Comparison of ENCODE assay signal across 8 cellular contexts in the genomic region with DNA sequence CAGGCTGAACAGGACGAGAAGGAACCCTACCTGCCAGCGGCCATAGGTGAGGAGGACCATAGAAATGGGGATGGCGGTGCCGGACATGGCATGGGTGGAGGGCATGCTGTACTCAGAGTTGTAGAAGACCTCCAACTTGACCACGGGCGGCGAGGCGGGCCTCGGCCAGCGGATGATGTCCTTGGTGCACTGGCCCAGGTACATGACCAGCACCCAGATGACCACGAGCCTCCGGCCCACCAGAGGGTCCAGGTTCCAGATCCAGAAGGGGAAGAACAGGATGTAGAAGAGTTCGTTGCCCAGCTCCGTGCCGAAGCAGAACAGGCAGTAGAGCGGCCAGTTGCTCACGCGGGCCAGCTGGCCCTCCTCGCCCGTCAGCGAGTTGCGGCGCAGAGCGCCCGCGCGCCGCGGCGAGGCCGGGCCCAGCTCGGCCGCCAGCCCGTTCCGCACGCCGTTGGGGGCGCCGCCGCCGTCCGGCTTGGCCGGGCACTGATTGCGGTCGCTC. TPM values are rescaled to one million over a fixed set of nuclear protein-coding genes. Genes with fewer than 3 reads are reported as not detected.
DNase-seq lines count a peak whose midpoint lies in the region; ATAC-seq and TF ChIP-seq lines count a peak whose summit lies in the region.

No MANE protein-coding gene starts in this region.

- H3K4me1 ChIP-seq in H9 (ENCODE audit: insufficient read depth, low read length): peaks cover 5% of the 10 kb centered on the region; the same call in 1 of the 2 replicates
- H3K4me1 ChIP-seq in Karpas-422 (ENCODE audit: low read length): peaks cover 28% of the 10 kb centered on the region
- H3K4me1 ChIP-seq in aorta (ENCODE audit: control insufficient read depth in 1 of 2, insufficient read depth in 2 of 2, low read length in 2 of 2): no peaks in the 10 kb centered on the region

- H3K9ac ChIP-seq in H9 (ENCODE audit: extremely low read depth, insufficient read length, low read length): peak overlapping the region; percentile 12
- H3K9ac ChIP-seq in Karpas-422 (ENCODE audit: low read length): peak overlapping the region; percentile 89

- H3K4me2 ChIP-seq in H9 (ENCODE audit: insufficient read depth, insufficient read length, low read length): peak overlapping the region; percentile 87
- H3K4me2 ChIP-seq in Karpas-422 (ENCODE audit: low read depth, low read length, poor library complexity, severe bottlenecking): peak overlapping the region; percentile 85

- no peak overlapping the region for H3K56ac ChIP-seq in H9 (ENCODE audit: insufficient read length, low read depth, low read length)

- H3K36me3 ChIP-seq in Karpas-422 (ENCODE audit: insufficient read depth, low read length): peaks cover 23% of the 10 kb centered on the region
- H3K36me3 ChIP-seq in aorta (ENCODE audit: control insufficient read depth in 1 of 2, insufficient read depth in 2 of 2, low read length in 1 of 2): no peaks in the 10 kb centered on the region

- H3K14ac ChIP-seq in H9 (ENCODE audit: insufficient read depth, low read length): peak overlapping the region; percentile 67

- DNase-seq in activated CD4-positive, alpha-beta T cell treated with anti-CD3 and anti-CD28 coated beads for 36 hours: peak; percentile 42
- DNase-seq in activated CD4-positive, alpha-beta T cell treated with anti-CD3 and anti-CD28 coated beads for 1 hour: no peak
- DNase-seq in H9: peak; percentile 48
- DNase-seq in Karpas-422: peak; percentile 80
- DNase-seq in activated T-helper 1 cell treated with anti-CD3 and anti-CD28 coated beads, Interleukin-12 subunit alpha, Interleukin-12 subunit beta, Interleukin-2, Interleukin-4 antibody, amounts not matched to agents 30 ng/mL and 10 ng/mL and 1 ng/mL, durations not matched to agents 14 hours and 24 hours and 36 hours (ENCODE audit: low spot score): peak; percentile 2
- DNase-seq in foreskin melanocyte: peak; percentile 36
- DNase-seq in nephron progenitor cell: peak; percentile 59
- peak; percentile 64 to 81 for DNase-seq in aorta

- no CpG with 5 or more reads among the region's 45 CpGs for WGBS in H9 (ENCODE audit: extremely low coverage, insufficient read length, low lambda C conversion rate)
- 0 to 1% methylated on average over 42 to 45 of the region's 45 CpGs for WGBS in aorta, 2 donors

- H4K5ac ChIP-seq in H9 (ENCODE audit: insufficient read length, low read depth, low read length): no peak overlapping the region

- H3T11ph ChIP-seq in H9 (ENCODE audit: low read length): no peak overlapping the region

- peak overlapping the region; percentile 96 for H3K27ac Mint-ChIP-seq in activated CD4-positive, alpha-beta T cell treated with anti-CD3 and anti-CD28 coated beads for 36 hours
- H3K27ac Mint-ChIP-seq in H9 (peak overlapping the region in 2 of 3 experiments; percentile 46 to 93; a peak in 4 of 7 replicates), nephron progenitor cell (peak overlapping the region; percentile 96)
- H3K27ac Mint-ChIP-seq in activated T-helper 1 cell treated with anti-CD3 and anti-CD28 coated beads, Interleukin-12 subunit alpha, Interleukin-12 subunit beta, Interleukin-2, Interleukin-4 antibody, amounts not matched to agents 30 ng/mL and 10 ng/mL and 1 ng/mL, durations not matched to agents 14 hours and 24 hours and 36 hours: peak overlapping the region; percentile 99

- no peak overlapping the region for H4K91ac ChIP-seq in H9 (ENCODE audit: insufficient read length, low read depth, low read length)

- intact Hi-C loops in activated CD4-positive, alpha-beta T cell treated with anti-CD3 and anti-CD28 coated beads for 36 hours (cut with DNase I, micrococcal nuclease): loop anchor here (5.0 to 10.0 kb wide), 3 partner anchors 130 to 778 kb away; partner anchors contain the start of genes MTHFD1 (in 1 of the 2), ZBTB1 (in 1 of the 2) and ZBTB25 (in 1 of the 2)
- intact Hi-C loops in activated T-helper 1 cell treated with anti-CD3 and anti-CD28 coated beads, Interleukin-12 subunit alpha, Interleukin-12 subunit beta, Interleukin-2, Interleukin-4 antibody, amounts not matched to agents 30 ng/mL and 10 ng/mL and 1 ng/mL, durations not matched to agents 14 hours and 24 hours and 36 hours (cut with micrococcal nuclease): loop anchor here (2.0 to 5.0 kb wide), 4 partner anchors 14 to 250 kb away; partner anchors contain the start of genes PPP2R5E and SYNE2
- intact Hi-C loops in aorta (cut with DNase I): loop anchor here in 1 of 2 donors (5.0 kb wide), 1 partner anchor 85 kb away; the partner anchor contains the start of gene WDR89

- H3K36me3 Mint-ChIP-seq in activated CD4-positive, alpha-beta T cell treated with anti-CD3 and anti-CD28 coated beads for 36 hours (ENCODE audit: low read depth): peaks cover 3% of the 10 kb centered on the region
- H3K36me3 Mint-ChIP-seq in H9 (ENCODE audit: insufficient read depth in 1 of 3, low read depth in 3 of 3) (no peaks in the 10 kb centered on the region; a peak in 1 of 7 replicates), nephron progenitor cell (ENCODE audit: low read depth) (no peaks in the 10 kb centered on the region)
- H3K36me3 Mint-ChIP-seq in activated T-helper 1 cell treated with anti-CD3 and anti-CD28 coated beads, Interleukin-12 subunit alpha, Interleukin-12 subunit beta, Interleukin-2, Interleukin-4 antibody, amounts not matched to agents 30 ng/mL and 10 ng/mL and 1 ng/mL, durations not matched to agents 14 hours and 24 hours and 36 hours (ENCODE audit: low read depth): peaks cover 8% of the 10 kb centered on the region

- no peak overlapping the region for H2BK12ac ChIP-seq in H9 (ENCODE audit: insufficient read length, low read depth, low read length)

- H4K8ac ChIP-seq in H9 (replicated peaks; ENCODE audit: insufficient read length, low read depth, low read length): no peak overlapping the region

- peak; percentile 40 for ATAC-seq in activated CD4-positive, alpha-beta T cell treated with anti-CD3 and anti-CD28 coated beads for 36 hours
- ATAC-seq in aorta (ENCODE audit: low FRiP score): peak; percentile 81

- H3K4me3 Mint-ChIP-seq in activated CD4-positive, alpha-beta T cell treated with anti-CD3 and anti-CD28 coated beads for 36 hours: peak overlapping the region; percentile 99
- H3K4me3 Mint-ChIP-seq in H9 (peak overlapping the region; percentile 97 to 100), nephron progenitor cell (peak overlapping the region; percentile 99)
- H3K4me3 Mint-ChIP-seq in activated T-helper 1 cell treated with anti-CD3 and anti-CD28 coated beads, Interleukin-12 subunit alpha, Interleukin-12 subunit beta, Interleukin-2, Interleukin-4 antibody, amounts not matched to agents 30 ng/mL and 10 ng/mL and 1 ng/mL, durations not matched to agents 14 hours and 24 hours and 36 hours: peak overlapping the region; percentile 99

- H3K4me3 ChIP-seq in Karpas-422 (ENCODE audit: low read length): peak overlapping the region; percentile 90
- peak overlapping the region; percentile 96 to 97 for H3K4me3 ChIP-seq in aorta (ENCODE audit: low read length in 2 of 2)

- no peaks in the 10 kb centered on the region; the same call in 1 of the 2 replicates for H3K27me3 ChIP-seq in H9 (ENCODE audit: insufficient read depth, low read length)
- H3K27me3 ChIP-seq in Karpas-422 (ENCODE audit: low read length): no peaks in the 10 kb centered on the region
- no peaks in the 10 kb centered on the region for H3K27me3 ChIP-seq in aorta (ENCODE audit: control insufficient read depth in 1 of 2, insufficient read depth in 2 of 2, low read length in 1 of 2)

- H3K4ac ChIP-seq in H9 (ENCODE audit: low read depth, low read length): no peak overlapping the region

- no peak for TF ChIP-seq CTCF in H9 (conservative IDR thresholded peaks at IDR 0.05)
- TF ChIP-seq CTCF in nephron progenitor cell (IDR thresholded peaks at IDR 0.05): no peak

- no peaks in the 10 kb centered on the region for H4K20me1 ChIP-seq in H9 (ENCODE audit: control insufficient read depth, insufficient read depth, insufficient read length)
- H4K20me1 ChIP-seq in Karpas-422 (ENCODE audit: insufficient read depth, low read depth, low read length): peaks cover 6% of the 10 kb centered on the region; the same call in 1 of the 2 replicates

- H3K23ac ChIP-seq in H9 (ENCODE audit: insufficient read length, low read depth, low read length): no peak overlapping the region

- H2AK5ac ChIP-seq in H9 (ENCODE audit: insufficient read length, low read length): no peak overlapping the region

- H2BK120ac ChIP-seq in H9 (ENCODE audit: low read depth, low read length, poor library complexity, severe bottlenecking): no peak overlapping the region

- H3K79me2 ChIP-seq in H9 (ENCODE audit: insufficient read depth, low read length): no peaks in the 10 kb centered on the region
- H3K79me2 ChIP-seq in Karpas-422 (ENCODE audit: low read length): peaks cover 51% of the 10 kb centered on the region

- H3K18ac ChIP-seq in H9 (ENCODE audit: insufficient read length, low read depth, low read length): peak overlapping the region; percentile 39

- H3K27me3 Mint-ChIP-seq in activated CD4-positive, alpha-beta T cell treated with anti-CD3 and anti-CD28 coated beads for 36 hours: no peaks in the 10 kb centered on the region
- H3K27me3 Mint-ChIP-seq in H9 (ENCODE audit: low read depth): peaks cover 46% of the 10 kb centered on the region
- peaks cover 16% of the 10 kb centered on the region for H3K27me3 Mint-ChIP-seq in activated T-helper 1 cell treated with anti-CD3 and anti-CD28 coated beads, Interleukin-12 subunit alpha, Interleukin-12 subunit beta, Interleukin-2, Interleukin-4 antibody, amounts not matched to agents 30 ng/mL and 10 ng/mL and 1 ng/mL, durations not matched to agents 14 hours and 24 hours and 36 hours (ENCODE audit: insufficient read depth)
- peaks cover 17% of the 10 kb centered on the region for H3K27me3 Mint-ChIP-seq in nephron progenitor cell (ENCODE audit: low read depth, poor library complexity)

- peaks cover 30% of the 10 kb centered on the region for H3K4me1 Mint-ChIP-seq in activated CD4-positive, alpha-beta T cell treated with anti-CD3 and anti-CD28 coated beads for 36 hours
- H3K4me1 Mint-ChIP-seq in H9 (peaks cover 25% of the 10 kb centered on the region in 2 experiments), nephron progenitor cell (peaks cover 19% of the 10 kb centered on the region)
- peaks cover 33% of the 10 kb centered on the region for H3K4me1 Mint-ChIP-seq in activated T-helper 1 cell treated with anti-CD3 and anti-CD28 coated beads, Interleukin-12 subunit alpha, Interleukin-12 subunit beta, Interleukin-2, Interleukin-4 antibody, amounts not matched to agents 30 ng/mL and 10 ng/mL and 1 ng/mL, durations not matched to agents 14 hours and 24 hours and 36 hours (ENCODE audit: low read depth)

- CTCF ChIA-PET in activated CD4-positive, alpha-beta T cell treated with anti-CD3 and anti-CD28 coated beads for 36 hours (lab: Charles Lee): interaction anchor here (0.6 to 1.4 kb wide), 2 partner anchors 13 to 14 kb away, joined by 3 to 4 read pairs; no protein-coding TSS in a partner anchor

- H3K9me3 ChIP-seq in H9 (ENCODE audit: control insufficient read depth, low read depth, low read length): no peaks in the 10 kb centered on the region
- H3K9me3 ChIP-seq in Karpas-422 (ENCODE audit: low read length): no peaks in the 10 kb centered on the region
- H3K9me3 ChIP-seq in aorta (ENCODE audit: control insufficient read depth, low read length): no peaks in the 10 kb centered on the region

- peaks cover 7% of the 10 kb centered on the region for H3K23me2 ChIP-seq in H9 (ENCODE audit: insufficient read length, low read depth, low read length, poor library complexity, severe bottlenecking)

- H2BK15ac ChIP-seq in H9 (ENCODE audit: low read depth, low read length): no peak overlapping the region

- no peaks in the 10 kb centered on the region for H3K9me2 ChIP-seq in Karpas-422 (replicated peaks; ENCODE audit: insufficient read depth, low read length)

- no peak overlapping the region for H3K27ac ChIP-seq in H9 (ENCODE audit: insufficient read length, low read depth, low read length)
- H3K27ac ChIP-seq in Karpas-422 (ENCODE audit: low read length): peak overlapping the region; percentile 95
- peak overlapping the region in 1 of 2 donors; percentile 55 for H3K27ac ChIP-seq in aorta (ENCODE audit: low read depth in 1 of 2, low read length in 2 of 2)

- H2AFZ ChIP-seq in H9 (ENCODE audit: low read length): no peak overlapping the region
- H2AFZ ChIP-seq in Karpas-422 (ENCODE audit: low read length): no peak overlapping the region

- H3K79me1 ChIP-seq in H9 (ENCODE audit: insufficient read depth, low read depth, low read length, poor library complexity, severe bottlenecking): no peaks in the 10 kb centered on the region

- H2BK20ac ChIP-seq in H9 (ENCODE audit: low read depth, low read length, poor library complexity, severe bottlenecking): no peak overlapping the region

- H3K9me3 Mint-ChIP-seq in activated CD4-positive, alpha-beta T cell treated with anti-CD3 and anti-CD28 coated beads for 36 hours (ENCODE audit: low read depth): no peaks in the 10 kb centered on the region
- peaks cover 0 to 1% of the 10 kb centered on the region in 2 experiments; a peak in 3 of 5 replicates for H3K9me3 Mint-ChIP-seq in H9
- no peaks in the 10 kb centered on the region for H3K9me3 Mint-ChIP-seq in activated T-helper 1 cell treated with anti-CD3 and anti-CD28 coated beads, Interleukin-12 subunit alpha, Interleukin-12 subunit beta, Interleukin-2, Interleukin-4 antibody, amounts not matched to agents 30 ng/mL and 10 ng/mL and 1 ng/mL, durations not matched to agents 14 hours and 24 hours and 36 hours
- peaks cover 6% of the 10 kb centered on the region for H3K9me3 Mint-ChIP-seq in nephron progenitor cell

- H2BK5ac ChIP-seq in H9 (ENCODE audit: insufficient read length, low read length): no peak overlapping the region

- POLR2A ChIA-PET in activated CD4-positive, alpha-beta T cell treated with anti-CD3 and anti-CD28 coated beads for 36 hours (lab: Charles Lee): interaction anchor here (0.5 kb wide), 1 partner anchor 189 kb away, joined by 3 read pairs; no protein-coding TSS in a partner anchor

RNA-seq across cellular contexts. Expression of gene SGPP1, which starts 0.6 kb away (rescaled TPM):
- total RNA-seq in activated CD4-positive, alpha-beta T cell treated with anti-CD3 and anti-CD28 coated beads for 36 hours: 10 to 100 TPM in 1 of 2 experiments, 1 to 10 TPM in 1; 8.6 to 10.4 TPM
- total RNA-seq in H9 (2021) (5.5 and 5.8 TPM in 2 replicates), aorta (10 to 100 TPM; 14.4 to 17.5 TPM)
- 86.2 and 185 TPM in 2 replicates for total RNA-seq in Karpas-422 (2014; rRNA removed; shearing (Covaris generic); ENCODE audit: low replicate concordance)
- total RNA-seq in activated T-helper 1 cell treated with anti-CD3 and anti-CD28 coated beads, Interleukin-12 subunit alpha, Interleukin-12 subunit beta, Interleukin-2, Interleukin-4 antibody, amounts not matched to agents 30 ng/mL and 10 ng/mL and 1 ng/mL, durations not matched to agents 14 hours and 24 hours and 36 hours: 14.7 and 14.8 TPM in 2 replicates
- 10 to 100 TPM in 1 of 2 donors, 1 to 10 TPM in 1; 6.1 to 10.5 TPM for polyA plus RNA-seq in aorta
